2 cellular contexts compared by ENCODE assay signal in genomic region chr2:96180002-96180401, GRCh38.
TF ChIP-seq lines count a peak whose summit lies in the region.

No MANE protein-coding gene starts in this region.

TF ChIP-seq in HepG2, 621 proteins besides CTCF, POLR2A, EP300 and RAD21:
- TF ChIP-seq ZNF121 (CRISPR knock-in tag; IDR thresholded peaks at IDR 0.05) = peak; percentile 23; the same call in 1 of the 2 replicates
- TF ChIP-seq ZFP36 (IDR thresholded peaks at IDR 0.05; ENCODE audit: borderline replicate concordance, low read depth, low read length, partially characterized antibody) = no peak

TF ChIP-seq in K562, 482 proteins besides CTCF, POLR2A, EP300 and RAD21:
- TF ChIP-seq ATF7 (IDR thresholded peaks at IDR 0.05) (no peak), ZNF121 (CRISPR knock-in tag; conservative IDR thresholded peaks at IDR 0.05) (peak; percentile 43; the same call in 1 of the 2 replicates), ELF4 (CRISPR knock-in tag; IDR thresholded peaks at IDR 0.05) (no peak), RERE (CRISPR knock-in tag; IDR thresholded peaks at IDR 0.05; ENCODE audit: borderline replicate concordance) (no peak)
